16 cellular contexts compared by ENCODE assay signal in genomic region chr11:15885913-15886698, GRCh38.
A peak's percentile ranks its signal among the peaks of the same experiment; 100 is the strongest.
DNase-seq lines count a peak whose midpoint lies in the region; ATAC-seq, FAIRE-seq and TF ChIP-seq lines count a peak whose summit lies in the region.
"Had no signal": no experiment of that assay in that cellular context is flagged by ENCODE, and none has a peak within 500 bp of the region (broad histone marks: within the 10 kb centered on the region; RNA-seq: fewer than 3 reads in every experiment).

No MANE protein-coding gene starts in this region.

- H3K36me3 Mint-ChIP-seq in chondrocyte (ENCODE audit: low read depth), result no peaks in the 10 kb centered on the region
- no peaks in the 10 kb centered on the region for H3K36me3 Mint-ChIP-seq in nephron progenitor cell (ENCODE audit: low read depth)
- H3K36me3 Mint-ChIP-seq in natural killer cell treated with Interleukin-12 subunit alpha and Interleukin-12 subunit beta and Interleukin-15 and Interleukin-18, amount 100 ng/mL, for 72 hours, result no peaks in the 10 kb centered on the region

- TF ChIP-seq CTCF in chondrocyte (IDR thresholded peaks at IDR 0.05), result no peak
- TF ChIP-seq CTCF in nephron progenitor cell (IDR thresholded peaks at IDR 0.05), result no peak
- no peak for TF ChIP-seq CTCF in D721Med (IDR thresholded peaks at IDR 0.05; ENCODE audit: insufficient read depth, missing control alignments)

- H3K9me3 Mint-ChIP-seq in chondrocyte (ENCODE audit: low read depth) (no peaks in the 10 kb centered on the region), nephron progenitor cell (no peaks in the 10 kb centered on the region)
- no peaks in the 10 kb centered on the region for H3K9me3 Mint-ChIP-seq in natural killer cell treated with Interleukin-12 subunit alpha and Interleukin-12 subunit beta and Interleukin-15 and Interleukin-18, amount 100 ng/mL, for 72 hours
- H3K9me3 Mint-ChIP-seq: H9 had no signal

- no peak for ATAC-seq in GM18858 (IDR thresholded peaks at IDR 0.05; ENCODE audit: unreplicated experiment)
- no peak for ATAC-seq in natural killer cell treated with Interleukin-12 subunit alpha and Interleukin-12 subunit beta and Interleukin-15 and Interleukin-18, amount 100 ng/mL, for 72 hours
- ATAC-seq: GM12878 had no signal

- H3K27ac Mint-ChIP-seq in chondrocyte (ENCODE audit: unreplicated experiment) (peak overlapping the region; percentile 49), nephron progenitor cell (peak overlapping the region; percentile 10)
- no peak overlapping the region for H3K27ac Mint-ChIP-seq in natural killer cell treated with Interleukin-12 subunit alpha and Interleukin-12 subunit beta and Interleukin-15 and Interleukin-18, amount 100 ng/mL, for 72 hours
- H3K27ac Mint-ChIP-seq: H9 had no signal

- no peak overlapping the region for H3K4me3 Mint-ChIP-seq in chondrocyte (ENCODE audit: unreplicated experiment)
- H3K4me3 Mint-ChIP-seq in nephron progenitor cell, result peak overlapping the region; percentile 22
- no peak overlapping the region for H3K4me3 Mint-ChIP-seq in natural killer cell treated with Interleukin-12 subunit alpha and Interleukin-12 subunit beta and Interleukin-15 and Interleukin-18, amount 100 ng/mL, for 72 hours
- H3K4me3 Mint-ChIP-seq: H9 had no signal

- H3K4me1 Mint-ChIP-seq in chondrocyte (ENCODE audit: low read depth), result peaks cover 50% of the 10 kb centered on the region
- H3K4me1 Mint-ChIP-seq in nephron progenitor cell, result peaks cover 85% of the 10 kb centered on the region
- H3K4me1 Mint-ChIP-seq in natural killer cell treated with Interleukin-12 subunit alpha and Interleukin-12 subunit beta and Interleukin-15 and Interleukin-18, amount 100 ng/mL, for 72 hours (ENCODE audit: low read depth in 2 of 2), result no peaks in the 10 kb centered on the region

- no peaks in the 10 kb centered on the region for H3K27me3 Mint-ChIP-seq in chondrocyte (ENCODE audit: low read depth)
- peaks cover 6% of the 10 kb centered on the region for H3K27me3 Mint-ChIP-seq in nephron progenitor cell (ENCODE audit: low read depth, poor library complexity)
- H3K27me3 Mint-ChIP-seq in natural killer cell treated with Interleukin-12 subunit alpha and Interleukin-12 subunit beta and Interleukin-15 and Interleukin-18, amount 100 ng/mL, for 72 hours, result peaks cover 0 to 2% of the 10 kb centered on the region in 2 donors

- DNase-seq in DMS53 (lab: John Stamatoyannopoulos, UW), result peak; percentile 16
- no peak for DNase-seq in DMS53 treated with DMSO at 0.1 percent for 48 hours (lab: John Stamatoyannopoulos, UW; ENCODE audit: unreplicated experiment)
- no peak for DNase-seq in chondrocyte (ENCODE audit: low spot score)
- no peak for DNase-seq in nephron progenitor cell
- DNase-seq in D721Med (ENCODE audit: insufficient read length, low spot score), result no peak
- DNase-seq in natural killer cell treated with Interleukin-12 subunit alpha and Interleukin-12 subunit beta and Interleukin-15 and Interleukin-18, amount 100 ng/mL, for 72 hours (ENCODE audit: low spot score), result no peak
- no peak for DNase-seq in activated naive CD4-positive, alpha-beta T cell treated with Interleukin-2 at 50 U/mL for 16 hours
- DNase-seq: AML-193, H9, NCI-H1105, NCI-H2081, NCI-H82, SIG-M5 had no signal

- no peak for FAIRE-seq in D721Med (lab: Jason Lieb, UNC)
- FAIRE-seq: GM12878, GM19239 had no signal

Comparison
In these comparisons a context has a peak if more than half of its experiments do, and no peak if none do; other contexts are left out.
1. H3K27ac Mint-ChIP-seq: peak in chondrocyte (single experiment) and nephron progenitor cell (single experiment); none in natural killer cell treated with Interleukin-12 subunit alpha and Interleukin-12 subunit beta and Interleukin-15 and Interleukin-18, amount 100 ng/mL, for 72 hours (0 of 2).